ENCODE assay signal across 17 cellular contexts in the genomic region with DNA sequence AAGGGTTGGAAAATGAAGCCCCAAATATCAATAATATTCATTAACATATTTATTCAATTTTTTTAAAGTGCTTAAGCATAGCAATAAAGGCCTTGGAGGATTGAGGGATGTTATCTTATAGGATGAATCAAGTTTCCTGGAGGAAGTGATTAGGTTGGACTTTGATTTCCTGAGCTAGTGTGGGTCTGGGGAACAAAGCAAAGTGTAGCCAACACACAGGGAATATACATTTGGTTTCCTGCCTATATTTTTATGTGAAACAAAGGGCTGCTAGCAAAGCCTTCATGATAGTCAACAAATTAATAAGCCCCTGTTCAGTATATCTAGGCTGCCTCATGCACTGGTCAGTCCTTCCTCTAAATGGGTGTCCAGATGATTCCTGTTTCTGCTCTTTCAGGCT.
DNase-seq lines count a peak whose midpoint lies in the region; ATAC-seq, FAIRE-seq and TF ChIP-seq lines count a peak whose summit lies in the region.
"Had no signal": no experiment of that assay in that cellular context is flagged by ENCODE, and none has a peak within 500 bp of the region (broad histone marks: within the 10 kb centered on the region; RNA-seq: fewer than 3 reads in every experiment).

No MANE protein-coding gene starts in this region.

- H3K36me3 ChIP-seq in MM.1S (replicated peaks; ENCODE audit: insufficient read depth, low read length), result no peaks in the 10 kb centered on the region
- H3K36me3 ChIP-seq in astrocyte (ENCODE audit: insufficient read depth, low read length), result no peaks in the 10 kb centered on the region
- no peaks in the 10 kb centered on the region for H3K36me3 ChIP-seq in esophagus muscularis mucosa

- no peaks in the 10 kb centered on the region for H3F3A ChIP-seq in MM.1S (ENCODE audit: insufficient read depth, low read length)

- peak; percentile 52 for FAIRE-seq in astrocyte (lab: Jason Lieb, UNC)
- FAIRE-seq: A549, D721Med, HepG2, HTR-8/SVneo had no signal

- TF ChIP-seq CTCF in MM.1S (IDR thresholded peaks at IDR 0.05; ENCODE audit: low read length) (no peak), astrocyte (IDR thresholded peaks at IDR 0.05; ENCODE audit: insufficient read depth, low read depth, low read length) (no peak), foreskin keratinocyte (conservative IDR thresholded peaks at IDR 0.05) (no peak), esophagus muscularis mucosa (IDR thresholded peaks at IDR 0.05) (no peak)

- H4K20me1 ChIP-seq in MM.1S (ENCODE audit: insufficient read depth, low read length) (no peaks in the 10 kb centered on the region), astrocyte (ENCODE audit: insufficient read depth, low read length) (no peaks in the 10 kb centered on the region)

- H3K36me3 Mint-ChIP-seq in astrocyte (ENCODE audit: low read depth, unreplicated experiment), result no peaks in the 10 kb centered on the region
- H3K36me3 Mint-ChIP-seq: CD14-positive monocyte; CD8-positive, alpha-beta T cell had no signal

- H3K4me1 ChIP-seq in MM.1S (ENCODE audit: low read length) (peaks cover 10% of the 10 kb centered on the region; the same call in 1 of the 2 replicates), astrocyte (ENCODE audit: insufficient read depth, low read length) (peaks cover 18% of the 10 kb centered on the region), foreskin keratinocyte (peaks cover 38% of the 10 kb centered on the region), esophagus muscularis mucosa (peaks cover 5 to 13% (median 10%) of the 10 kb centered on the region in 4 donors)

- DNase-seq in MM.1S (peak; percentile 5), astrocyte (ENCODE audit: low read depth) (no peak), glomerular endothelial cell (ENCODE audit: extremely low read depth, low read depth, low spot score) (peak; percentile 65), pulmonary artery endothelial cell (ENCODE audit: low read depth, low spot score) (peak; percentile 57), posterior cingulate gyrus (no peak), foreskin keratinocyte (no peak), esophagus muscularis mucosa (ENCODE audit: extremely low spot score) (no peak)
- DNase-seq: CD8-positive, alpha-beta T cell; COR-L47; DMS153; HCEC 1CT; HFFc6 had no signal

- H3K27me3 Mint-ChIP-seq in astrocyte (ENCODE audit: low read depth, unreplicated experiment), result no peaks in the 10 kb centered on the region

- H3K9me3 ChIP-seq in MM.1S (replicated peaks; ENCODE audit: insufficient read depth, low read length) (no peaks in the 10 kb centered on the region), astrocyte (ENCODE audit: insufficient read depth, low read depth, low read length) (no peaks in the 10 kb centered on the region), esophagus muscularis mucosa (no peaks in the 10 kb centered on the region)
- H3K9me3 ChIP-seq: A549 had no signal

- H3K27ac Mint-ChIP-seq in astrocyte (ENCODE audit: unreplicated experiment), result no peak overlapping the region
- H3K27ac Mint-ChIP-seq: CD14-positive monocyte; CD8-positive, alpha-beta T cell; HFFc6 had no signal

- H3K27me3 ChIP-seq in MM.1S (replicated peaks; ENCODE audit: insufficient read depth, low read length) (no peaks in the 10 kb centered on the region), astrocyte (ENCODE audit: insufficient read depth, low read length) (no peaks in the 10 kb centered on the region), foreskin keratinocyte (no peaks in the 10 kb centered on the region), esophagus muscularis mucosa (no peaks in the 10 kb centered on the region)

- H3K27ac ChIP-seq in MM.1S (ENCODE audit: low read length) (no peak overlapping the region), astrocyte (ENCODE audit: low read depth, low read length) (no peak overlapping the region), foreskin keratinocyte (no peak overlapping the region), esophagus muscularis mucosa (replicated peaks in 1 of 4) (no peak overlapping the region)
- H3K27ac ChIP-seq: A549 had no signal

- TF ChIP-seq POLR2A in esophagus muscularis mucosa (IDR thresholded peaks at IDR 0.05; ENCODE audit: low read depth), result no peak

- H2AFZ ChIP-seq in MM.1S (ENCODE audit: low read length) (no peak overlapping the region), astrocyte (ENCODE audit: low read depth, low read length) (no peak overlapping the region)

- no peaks in the 10 kb centered on the region for H3K9me3 Mint-ChIP-seq in astrocyte (ENCODE audit: unreplicated experiment)
- H3K9me3 Mint-ChIP-seq: CD14-positive monocyte; CD8-positive, alpha-beta T cell; HFFc6 had no signal

- H3K79me2 ChIP-seq in MM.1S (ENCODE audit: low read length) (no peaks in the 10 kb centered on the region), astrocyte (ENCODE audit: insufficient read depth, low read length) (no peaks in the 10 kb centered on the region)

- no peak for ATAC-seq in foreskin keratinocyte
- ATAC-seq: A549; CD8-positive, alpha-beta T cell; HepG2 had no signal

- intact Hi-C loops in posterior cingulate gyrus (cut with DNase I), result no loop called here
- intact Hi-C loops in esophagus muscularis mucosa (cut with DNase I), result loop anchor here (5.0 kb wide), 1 partner anchor 110 kb away; no protein-coding TSS in a partner anchor

- no peak overlapping the region for H3K4me2 ChIP-seq in MM.1S (ENCODE audit: low read depth, low read length)
- H3K4me2 ChIP-seq in astrocyte (ENCODE audit: low read length), result no peak overlapping the region
- H3K4me2 ChIP-seq: A549 had no signal

- H3K4me3 Mint-ChIP-seq in astrocyte (ENCODE audit: unreplicated experiment), result no peak overlapping the region
- H3K4me3 Mint-ChIP-seq: CD14-positive monocyte; CD8-positive, alpha-beta T cell; HFFc6 had no signal

- H3K9me2 ChIP-seq in MM.1S (replicated peaks; ENCODE audit: insufficient read depth, low read length), result no peaks in the 10 kb centered on the region

- no peak for TF ChIP-seq EP300 in esophagus muscularis mucosa (IDR thresholded peaks at IDR 0.05)

- H3K4me1 Mint-ChIP-seq in astrocyte (ENCODE audit: low read depth, unreplicated experiment), result peaks cover 21% of the 10 kb centered on the region
- H3K4me1 Mint-ChIP-seq: CD14-positive monocyte had no signal

- H3K4me3 ChIP-seq in MM.1S (ENCODE audit: low read length) (no peak overlapping the region), astrocyte (ENCODE audit: insufficient read depth, low read depth, low read length) (no peak overlapping the region), esophagus muscularis mucosa (no peak overlapping the region)
- H3K4me3 ChIP-seq: A549 had no signal

- no peak overlapping the region for H3K9ac ChIP-seq in MM.1S (ENCODE audit: low read length)
- H3K9ac ChIP-seq in astrocyte (ENCODE audit: low read length), result no peak overlapping the region

Comparison
In these comparisons a context has a peak if more than half of its experiments do, and no peak if none do; other contexts are left out.
1. DNase-seq: peak in MM.1S (single experiment), glomerular endothelial cell (single experiment) and pulmonary artery endothelial cell (single experiment); none in astrocyte (single experiment), posterior cingulate gyrus (0 of 10), foreskin keratinocyte (0 of 2) and esophagus muscularis mucosa (single experiment).